12 cellular contexts compared by ENCODE assay signal in genomic region chr22:38172016-38172431, GRCh38. TPM values are rescaled to one million over a fixed set of nuclear protein-coding genes. Genes with fewer than 3 reads are reported as not detected.
DNase-seq lines count a peak whose midpoint lies in the region; ATAC-seq, FAIRE-seq and TF ChIP-seq lines count a peak whose summit lies in the region.
"Had no signal": no experiment of that assay in that cellular context is flagged by ENCODE, and none has a peak within 500 bp of the region (broad histone marks: within the 10 kb centered on the region; RNA-seq: fewer than 3 reads in every experiment).

No MANE protein-coding gene starts in this region.

- ATAC-seq in GM19452 (IDR thresholded peaks at IDR 0.05; ENCODE audit: unreplicated experiment) (no peak), GM21529 (IDR thresholded peaks at IDR 0.05; ENCODE audit: unreplicated experiment) (no peak)

- H3K4me3 ChIP-seq in MG63 (no peak overlapping the region), bronchial epithelial cell (ENCODE audit: low read depth, low read length) (no peak overlapping the region), muscle layer of duodenum (ENCODE audit: low read depth in 1 of 2, low read length in 2 of 2) (no peak overlapping the region), hepatocyte (no peak overlapping the region)

- H3K4me2 ChIP-seq in hepatocyte, result no peak overlapping the region

- H3K27me3 ChIP-seq in MG63 (no peaks in the 10 kb centered on the region), bronchial epithelial cell (ENCODE audit: control insufficient read depth, insufficient read depth, low read length) (no peaks in the 10 kb centered on the region), muscle layer of duodenum (ENCODE audit: low read depth, low read length) (no peaks in the 10 kb centered on the region), hepatocyte (no peaks in the 10 kb centered on the region)
- H3K27me3 ChIP-seq: BE2C had no signal

- H3K36me3 ChIP-seq in MG63 (no peaks in the 10 kb centered on the region), bronchial epithelial cell (ENCODE audit: control insufficient read depth, insufficient read depth, low read length) (peaks cover 2% of the 10 kb centered on the region), muscle layer of duodenum (ENCODE audit: control insufficient read depth in 1 of 2, insufficient read depth in 2 of 2, low read length in 2 of 2) (no peaks in the 10 kb centered on the region), hepatocyte (replicated peaks; ENCODE audit: insufficient read depth, low read depth) (no peaks in the 10 kb centered on the region)
- H3K36me3 ChIP-seq: BE2C had no signal

- no peaks in the 10 kb centered on the region for H3K9me3 ChIP-seq in MG63
- H3K9me3 ChIP-seq in muscle layer of duodenum (ENCODE audit: control insufficient read depth in 1 of 2, low read length in 2 of 2), result no peaks in the 10 kb centered on the region
- H3K9me3 ChIP-seq in hepatocyte (ENCODE audit: low read depth), result no peaks in the 10 kb centered on the region
- H3K9me3 ChIP-seq: BE2C had no signal

- no peak for TF ChIP-seq CTCF in bronchial epithelial cell (IDR thresholded peaks at IDR 0.05; ENCODE audit: insufficient read depth, low read length, severe bottlenecking)
- TF ChIP-seq CTCF in hepatocyte (IDR thresholded peaks at IDR 0.05; ENCODE audit: poor library complexity), result no peak

- FAIRE-seq in bronchial epithelial cell (lab: Jason Lieb, UNC), result peak; percentile 96

- peaks cover 0 to 27% of the 10 kb centered on the region in 2 donors for H3K4me1 ChIP-seq in muscle layer of duodenum (ENCODE audit: control insufficient read depth in 1 of 2, insufficient read depth in 2 of 2, low read length in 2 of 2)
- H3K4me1 ChIP-seq in hepatocyte (ENCODE audit: insufficient read depth), result no peaks in the 10 kb centered on the region

- no peaks in the 10 kb centered on the region for H3K9me2 ChIP-seq in hepatocyte (replicated peaks; ENCODE audit: insufficient read depth)

- peaks cover 5% of the 10 kb centered on the region for H3K79me2 ChIP-seq in hepatocyte

- peak; percentile 55 for DNase-seq in A172 (ENCODE audit: low spot score)
- DNase-seq in MG63, result peak; percentile 70
- DNase-seq in bronchial epithelial cell (ENCODE audit: low read depth), result peak; percentile 98
- DNase-seq in hepatocyte (ENCODE audit: low spot score), result no peak
- no peak for DNase-seq in SW480 (ENCODE audit: low spot score)
- DNase-seq: activated B cell treated with CpG ODN at 0.5 μM for 24 hours; BE2C; NCI-H1417; stimulated activated CD4-positive, alpha-beta T cell treated with anti-CD3 and anti-CD28 coated beads, Interleukin-4, amount 100 ng/mL, for 24 hours had no signal

- peak overlapping the region; percentile 12 for H3K27ac ChIP-seq in muscle layer of duodenum (ENCODE audit: low read length)
- no peak overlapping the region for H3K27ac ChIP-seq in hepatocyte

- WGBS in hepatocyte (ENCODE audit: low lambda C conversion rate, missing lambda C conversion rate), result 67% methylated on average over 6 of the region's 6 CpGs

- H4K20me1 ChIP-seq in hepatocyte (ENCODE audit: insufficient read depth, poor library complexity, severe bottlenecking), result no peaks in the 10 kb centered on the region

- no peak overlapping the region for H2AFZ ChIP-seq in hepatocyte

RNA-seq across cellular contexts. Expression of gene PLA2G6, which starts 9.6 kb away (rescaled TPM):
- 6.2 and 10.1 TPM in 2 replicates for total RNA-seq in A172 (2014; rRNA removed; shearing (Covaris generic))
- total RNA-seq in MG63 (2014; rRNA removed; shearing (Covaris generic); ENCODE audit: low replicate concordance), result 2.7 and 3.1 TPM in 2 replicates
- 7.9 and 9.6 TPM in 2 replicates for total RNA-seq in bronchial epithelial cell
- total RNA-seq in hepatocyte, result 28.2 and 39.9 TPM in 2 replicates
- polyA plus RNA-seq in hepatocyte, result 30.2 and 42.6 TPM in 2 replicates

RNA-seq across cellular contexts. Expression of gene MAFF, which starts 29.8 kb away (rescaled TPM):
- 4.7 and 9.9 TPM in 2 replicates for total RNA-seq in A172 (2014; rRNA removed; shearing (Covaris generic))
- 15.8 and 22.0 TPM in 2 replicates for total RNA-seq in MG63 (2014; rRNA removed; shearing (Covaris generic); ENCODE audit: low replicate concordance)
- 15.5 and 25.0 TPM in 2 replicates for total RNA-seq in bronchial epithelial cell
- total RNA-seq in hepatocyte, result 55.9 and 70.4 TPM in 2 replicates
- 67.2 and 76.3 TPM in 2 replicates for polyA plus RNA-seq in hepatocyte

Comparison
In these comparisons a context has a peak if more than half of its experiments do, and no peak if none do; other contexts are left out.
1. DNase-seq: peak in A172 (single experiment), MG63 (single experiment) and bronchial epithelial cell (single experiment); none in hepatocyte (single experiment) and SW480 (single experiment).